In genomic region chr10:110780704-110781103, GRCh38 we compare ENCODE assay signal across 25 cellular contexts.
DNase-seq lines count a peak whose midpoint lies in the region; ATAC-seq and TF ChIP-seq lines count a peak whose summit lies in the region.
"Had no signal": no experiment of that assay in that cellular context is flagged by ENCODE, and none has a peak within 500 bp of the region (broad histone marks: within the 10 kb centered on the region; RNA-seq: fewer than 3 reads in every experiment).

No MANE protein-coding gene starts in this region.

- H3K4me3 Mint-ChIP-seq in natural killer cell treated with Interleukin-12 subunit alpha and Interleukin-12 subunit beta and Interleukin-15 and Interleukin-18, amount 100 ng/mL, for 72 hours: no peak overlapping the region
- H3K4me3 Mint-ChIP-seq: activated B cell treated with CpG ODN at 0.5 μM for 24 hours; activated naive CD8-positive, alpha-beta T cell treated with anti-CD3 and anti-CD28 coated beads, Interleukin-2, amount 50 U/mL, for 24 hours; endodermal cell; type B pancreatic cell had no signal

- no peaks in the 10 kb centered on the region for H3K9me3 Mint-ChIP-seq in natural killer cell treated with Interleukin-12 subunit alpha and Interleukin-12 subunit beta and Interleukin-15 and Interleukin-18, amount 100 ng/mL, for 72 hours
- H3K9me3 Mint-ChIP-seq: activated B cell treated with CpG ODN at 0.5 μM for 24 hours; activated naive CD8-positive, alpha-beta T cell treated with anti-CD3 and anti-CD28 coated beads, Interleukin-2, amount 50 U/mL, for 24 hours; endodermal cell; type B pancreatic cell had no signal

- ATAC-seq in GM18505 (IDR thresholded peaks at IDR 0.05; ENCODE audit: unreplicated experiment): no peak
- no peak for ATAC-seq in GM18909 (IDR thresholded peaks at IDR 0.05; ENCODE audit: poor library complexity, unreplicated experiment)
- ATAC-seq in natural killer cell treated with Interleukin-12 subunit alpha and Interleukin-12 subunit beta and Interleukin-15 and Interleukin-18, amount 100 ng/mL, for 72 hours: no peak
- ATAC-seq: activated naive CD8-positive, alpha-beta T cell treated with anti-CD3 and anti-CD28 coated beads, Interleukin-2, amount 50 U/mL, for 24 hours; body of pancreas; sciatic nerve had no signal

- H3K36me3 Mint-ChIP-seq in natural killer cell treated with Interleukin-12 subunit alpha and Interleukin-12 subunit beta and Interleukin-15 and Interleukin-18, amount 100 ng/mL, for 72 hours: no peaks in the 10 kb centered on the region
- H3K36me3 Mint-ChIP-seq: type B pancreatic cell had no signal

- TF ChIP-seq POLR2A in GM18505 (IDR thresholded peaks at IDR 0.05; ENCODE audit: borderline replicate concordance, extremely low read depth, insufficient read depth, insufficient read length): no peak

- no peak overlapping the region for H3K27ac Mint-ChIP-seq in natural killer cell treated with Interleukin-12 subunit alpha and Interleukin-12 subunit beta and Interleukin-15 and Interleukin-18, amount 100 ng/mL, for 72 hours
- H3K27ac Mint-ChIP-seq: activated B cell treated with CpG ODN at 0.5 μM for 24 hours; activated naive CD8-positive, alpha-beta T cell treated with anti-CD3 and anti-CD28 coated beads, Interleukin-2, amount 50 U/mL, for 24 hours; endodermal cell; type B pancreatic cell had no signal

- no peaks in the 10 kb centered on the region for H3K4me1 Mint-ChIP-seq in natural killer cell treated with Interleukin-12 subunit alpha and Interleukin-12 subunit beta and Interleukin-15 and Interleukin-18, amount 100 ng/mL, for 72 hours (ENCODE audit: low read depth in 2 of 2)
- H3K4me1 Mint-ChIP-seq: activated B cell treated with CpG ODN at 0.5 μM for 24 hours had no signal

- DNase-seq in COLO668 (lab: John Stamatoyannopoulos, UW; ENCODE audit: unreplicated experiment) (peak; percentile 68), NCI-H1092 (lab: John Stamatoyannopoulos, UW) (peak; percentile 51), NCI-H69 (lab: John Stamatoyannopoulos, UW) (peak; percentile 50), myocyte (ENCODE audit: low read depth) (peak; percentile 71), DMS79 (lab: John Stamatoyannopoulos, UW) (no peak)
- no peak for DNase-seq in natural killer cell treated with Interleukin-12 subunit alpha and Interleukin-12 subunit beta and Interleukin-15 and Interleukin-18, amount 100 ng/mL, for 72 hours (ENCODE audit: low spot score)
- DNase-seq: ACHN; activated B cell treated with CpG ODN at 0.5 μM for 24 hours; activated CD4-positive, alpha-beta T cell treated with anti-CD3 and anti-CD28 coated beads, Interleukin-2, amount 50 U/mL, for 4 hours; activated effector memory CD4-positive, alpha-beta T cell treated with anti-CD3 and anti-CD28 coated beads, Interleukin-2, amount 50 U/mL, for 16 hours; activated naive CD8-positive, alpha-beta T cell treated with anti-CD3 and anti-CD28 coated beads, Interleukin-2, amount 50 U/mL, for 24 hours; endodermal cell; esophagus squamous epithelium; GOT3; IMR-90; mammary epithelial cell; NCI-H1436; ovary; RPMI8226; T-helper 9 cell had no signal

- peaks cover 7 to 12% of the 10 kb centered on the region in 2 donors for H3K27me3 Mint-ChIP-seq in natural killer cell treated with Interleukin-12 subunit alpha and Interleukin-12 subunit beta and Interleukin-15 and Interleukin-18, amount 100 ng/mL, for 72 hours
- H3K27me3 Mint-ChIP-seq: activated naive CD8-positive, alpha-beta T cell treated with anti-CD3 and anti-CD28 coated beads, Interleukin-2, amount 50 U/mL, for 24 hours; type B pancreatic cell had no signal

Comparison
In these comparisons a context has a peak if more than half of its experiments do, and no peak if none do; other contexts are left out.
1. DNase-seq: peak in COLO668 (single experiment), NCI-H1092 (single experiment), NCI-H69 (single experiment) and myocyte (single experiment); none in DMS79 (single experiment) and natural killer cell treated with Interleukin-12 subunit alpha and Interleukin-12 subunit beta and Interleukin-15 and Interleukin-18, amount 100 ng/mL, for 72 hours (single experiment).